ENCODE assay signal across 2 cellular contexts in genomic region chr2:48176876-48177275, GRCh38.
TF ChIP-seq lines count a peak whose summit lies in the region.

No MANE protein-coding gene starts in this region.

TF ChIP-seq in HepG2, 621 proteins besides CTCF, POLR2A, EP300 and RAD21:
- no peak for TF ChIP-seq ZKSCAN5 (CRISPR knock-in tag; IDR thresholded peaks at IDR 0.05)
- no peak for TF ChIP-seq ZNF205 (CRISPR knock-in tag; IDR thresholded peaks at IDR 0.05)
- no peak for TF ChIP-seq ZKSCAN8 (CRISPR knock-in tag; IDR thresholded peaks at IDR 0.05; ENCODE audit: borderline replicate concordance)
- TF ChIP-seq ZNF557 (CRISPR knock-in tag; IDR thresholded peaks at IDR 0.05) = no peak
- no peak for TF ChIP-seq TEF (CRISPR knock-in tag; IDR thresholded peaks at IDR 0.05)
- no peak for TF ChIP-seq ZFP62 (CRISPR knock-in tag; IDR thresholded peaks at IDR 0.05)
- TF ChIP-seq MEIS1 (CRISPR knock-in tag; IDR thresholded peaks at IDR 0.05; ENCODE audit: borderline replicate concordance) = no peak
- TF ChIP-seq GTF3A (CRISPR knock-in tag; conservative IDR thresholded peaks at IDR 0.05) = no peak
- TF ChIP-seq PITX1 (CRISPR knock-in tag; IDR thresholded peaks at IDR 0.05) = no peak
- no peak for TF ChIP-seq NCOA1 (CRISPR knock-in tag; IDR thresholded peaks at IDR 0.05)
- no peak for TF ChIP-seq SP140L (CRISPR knock-in tag; IDR thresholded peaks at IDR 0.05; ENCODE audit: borderline replicate concordance)
- no peak for TF ChIP-seq ZFP36L1 (CRISPR knock-in tag; IDR thresholded peaks at IDR 0.05)
- TF ChIP-seq ZNF513 (CRISPR knock-in tag; conservative IDR thresholded peaks at IDR 0.05) = no peak
- TF ChIP-seq ZNF556 (CRISPR knock-in tag; IDR thresholded peaks at IDR 0.05; ENCODE audit: borderline replicate concordance) = no peak
- TF ChIP-seq ZNF180 (CRISPR knock-in tag; IDR thresholded peaks at IDR 0.05; ENCODE audit: borderline replicate concordance, low read depth) = no peak
- no peak for TF ChIP-seq RBM39 (IDR thresholded peaks at IDR 0.05; ENCODE audit: low read depth, low read length, poor library complexity, severe bottlenecking)
- TF ChIP-seq MIER3 (CRISPR knock-in tag; IDR thresholded peaks at IDR 0.05; ENCODE audit: borderline replicate concordance) = no peak
- TF ChIP-seq ZBTB14 (CRISPR knock-in tag; IDR thresholded peaks at IDR 0.05) = no peak

TF ChIP-seq in IMR-90, 13 proteins besides CTCF, POLR2A, EP300 and RAD21:
- TF ChIP-seq MAZ (IDR thresholded peaks at IDR 0.05; ENCODE audit: borderline replicate concordance, low read depth, low read length) (no peak), ELK1 (IDR thresholded peaks at IDR 0.05; ENCODE audit: borderline replicate concordance, low read depth, low read length) (no peak), BHLHE40 (IDR thresholded peaks at IDR 0.05; ENCODE audit: low read depth, low read length) (no peak), NFE2L2 (IDR thresholded peaks at IDR 0.05; ENCODE audit: low read depth, low read length) (no peak), SMC3 (IDR thresholded peaks at IDR 0.05; ENCODE audit: low read depth, low read length) (no peak), FOS (IDR thresholded peaks at IDR 0.05; ENCODE audit: low read depth, low read length) (no peak), CEBPB (IDR thresholded peaks at IDR 0.05; ENCODE audit: low read depth, low read length) (no peak), CHD1 (IDR thresholded peaks at IDR 0.05; ENCODE audit: low read depth, low read length) (no peak), RCOR1 (IDR thresholded peaks at IDR 0.05; ENCODE audit: insufficient replicate concordance, low read length) (no peak), RFX5 (IDR thresholded peaks at IDR 0.05; ENCODE audit: low read depth, low read length) (no peak), MAFK (IDR thresholded peaks at IDR 0.05; ENCODE audit: low read depth, low read length) (no peak), USF2 (IDR thresholded peaks at IDR 0.05; ENCODE audit: low read depth, low read length) (no peak), MXI1 (IDR thresholded peaks at IDR 0.05; ENCODE audit: borderline replicate concordance, low read depth, low read length) (no peak)
TF ChIP-seq in IMR-90: peak in this region for 0.
